11 cellular contexts compared by ENCODE assay signal in the genomic region with DNA sequence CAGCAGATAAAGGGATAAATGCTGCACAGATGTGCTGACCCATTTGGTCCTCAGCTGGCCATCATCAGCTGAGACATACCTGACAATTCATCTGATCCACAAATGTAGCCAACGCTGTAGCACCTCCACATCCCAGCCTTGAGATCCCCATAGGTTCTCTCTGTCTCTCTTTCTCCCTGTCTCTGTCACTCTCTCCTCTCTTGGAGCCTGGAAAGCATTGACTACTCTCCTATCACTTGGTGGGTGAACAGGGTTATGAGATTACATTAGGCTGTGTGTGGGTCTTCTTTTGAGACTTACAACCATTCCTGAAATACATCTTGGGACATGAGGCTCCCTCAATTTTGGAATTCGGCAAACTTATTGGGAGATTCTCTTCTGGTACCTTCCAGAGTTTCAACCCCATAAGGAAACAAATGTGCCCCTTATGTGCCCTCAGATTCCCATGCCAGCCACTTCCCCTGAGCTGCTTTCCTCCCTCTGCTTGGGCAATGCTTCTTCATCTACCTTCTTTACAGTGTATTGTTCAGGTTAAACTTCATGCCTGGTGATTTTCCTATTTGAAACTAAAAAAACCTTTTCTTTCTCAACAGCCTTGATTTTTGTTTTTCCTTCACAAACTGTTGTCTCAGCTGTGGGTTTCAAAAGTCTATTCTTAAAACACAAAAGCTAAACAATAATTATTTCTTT. TPM values are rescaled to one million over a fixed set of nuclear protein-coding genes. Genes with fewer than 3 reads are reported as not detected.
DNase-seq lines count a peak whose midpoint lies in the region; ATAC-seq, FAIRE-seq and TF ChIP-seq lines count a peak whose summit lies in the region.
"Had no signal": no experiment of that assay in that cellular context is flagged by ENCODE, and none has a peak within 500 bp of the region (broad histone marks: within the 10 kb centered on the region; RNA-seq: fewer than 3 reads in every experiment).

No MANE protein-coding gene starts in this region.

- H3K27ac Mint-ChIP-seq in activated CD4-positive, alpha-beta T cell treated with anti-CD3 and anti-CD28 coated beads, Interleukin-2, amount 10 ng/mL, durations not matched to agents 24 days and 14 days = peak overlapping the region; percentile 39
- H3K27ac Mint-ChIP-seq in stimulated activated naive CD8-positive, alpha-beta T cell treated with anti-CD3 and anti-CD28 coated beads, Interleukin-15, amount 100 ng/mL, for 72 hours = no peak overlapping the region
- H3K27ac Mint-ChIP-seq: activated naive CD4-positive, alpha-beta T cell treated with anti-CD3 and anti-CD28 coated beads, Interleukin-2, amount 50 U/mL, for 24 hours had no signal

- peak overlapping the region in 1 of 2 donors; percentile 30 for H3K4me3 ChIP-seq in muscle layer of colon (ENCODE audit: low read depth in 1 of 2, low read length in 2 of 2)
- H3K4me3 ChIP-seq in upper lobe of right lung = no peak overlapping the region
- no peak overlapping the region for H3K4me3 ChIP-seq in mucosa of descending colon

- no peak overlapping the region for H3K4me3 Mint-ChIP-seq in activated CD4-positive, alpha-beta T cell treated with anti-CD3 and anti-CD28 coated beads, Interleukin-2, amount 10 ng/mL, durations not matched to agents 24 days and 14 days
- peak overlapping the region in 1 of 2 donors; percentile 12 for H3K4me3 Mint-ChIP-seq in stimulated activated naive CD8-positive, alpha-beta T cell treated with anti-CD3 and anti-CD28 coated beads, Interleukin-15, amount 100 ng/mL, for 72 hours
- H3K4me3 Mint-ChIP-seq: activated naive CD4-positive, alpha-beta T cell treated with anti-CD3 and anti-CD28 coated beads, Interleukin-2, amount 50 U/mL, for 24 hours had no signal

- H3K9me3 ChIP-seq in muscle layer of colon (ENCODE audit: low read length) (no peaks in the 10 kb centered on the region), upper lobe of right lung (no peaks in the 10 kb centered on the region), mucosa of descending colon (no peaks in the 10 kb centered on the region)

- no peak for DNase-seq in activated CD4-positive, alpha-beta T cell treated with anti-CD3 and anti-CD28 coated beads, Interleukin-2, amount 10 ng/mL, durations not matched to agents 24 days and 14 days
- no peak for DNase-seq in activated CD4-positive, alpha-beta T cell treated with anti-CD3 and anti-CD28 coated beads, Interleukin-2, amount 50 U/mL, for 4 hours
- DNase-seq in caudate nucleus (lab: John Stamatoyannopoulos, UW) = no peak
- no peak for DNase-seq in upper lobe of right lung
- DNase-seq in stimulated activated naive CD8-positive, alpha-beta T cell treated with anti-CD3 and anti-CD28 coated beads, Interleukin-15, amount 100 ng/mL, for 72 hours = no peak
- no peak for DNase-seq in mucosa of descending colon
- no peak for DNase-seq in frontal cortex (ENCODE audit: low spot score in 2 of 2)
- DNase-seq: activated CD4-positive, alpha-beta T cell treated with anti-CD3 and anti-CD28 coated beads for 1 hour; NCI-H1092 treated with DMSO at 0.1 percent for 48 hours had no signal

- H3K36me3 ChIP-seq in muscle layer of colon (ENCODE audit: insufficient read depth, low read length) = no peaks in the 10 kb centered on the region
- H3K36me3 ChIP-seq in upper lobe of right lung = no peaks in the 10 kb centered on the region
- no peaks in the 10 kb centered on the region for H3K36me3 ChIP-seq in mucosa of descending colon (ENCODE audit: low read depth)

- no peak for FAIRE-seq in frontal cortex (lab: Jason Lieb, UNC)

- H3K4me1 Mint-ChIP-seq in activated CD4-positive, alpha-beta T cell treated with anti-CD3 and anti-CD28 coated beads, Interleukin-2, amount 10 ng/mL, durations not matched to agents 24 days and 14 days = peaks cover 8% of the 10 kb centered on the region
- H3K4me1 Mint-ChIP-seq in stimulated activated naive CD8-positive, alpha-beta T cell treated with anti-CD3 and anti-CD28 coated beads, Interleukin-15, amount 100 ng/mL, for 72 hours = peaks cover 9% of the 10 kb centered on the region
- H3K4me1 Mint-ChIP-seq: activated naive CD4-positive, alpha-beta T cell treated with anti-CD3 and anti-CD28 coated beads, Interleukin-2, amount 50 U/mL, for 24 hours had no signal

- H3K27me3 Mint-ChIP-seq in activated CD4-positive, alpha-beta T cell treated with anti-CD3 and anti-CD28 coated beads, Interleukin-2, amount 10 ng/mL, durations not matched to agents 24 days and 14 days = no peaks in the 10 kb centered on the region
- H3K27me3 Mint-ChIP-seq in stimulated activated naive CD8-positive, alpha-beta T cell treated with anti-CD3 and anti-CD28 coated beads, Interleukin-15, amount 100 ng/mL, for 72 hours = peaks cover 25% of the 10 kb centered on the region
- H3K27me3 Mint-ChIP-seq: activated naive CD4-positive, alpha-beta T cell treated with anti-CD3 and anti-CD28 coated beads, Interleukin-2, amount 50 U/mL, for 24 hours had no signal

- peaks cover 7% of the 10 kb centered on the region for H3K4me1 ChIP-seq in muscle layer of colon (ENCODE audit: insufficient read depth, low read length)
- no peaks in the 10 kb centered on the region for H3K4me1 ChIP-seq in upper lobe of right lung
- peaks cover 5% of the 10 kb centered on the region for H3K4me1 ChIP-seq in mucosa of descending colon (ENCODE audit: low read depth)

- H3K27me3 ChIP-seq in muscle layer of colon (ENCODE audit: control insufficient read depth in 1 of 2, insufficient read depth in 2 of 2, low read length in 2 of 2) (no peaks in the 10 kb centered on the region), upper lobe of right lung (no peaks in the 10 kb centered on the region)

- peaks cover 3% of the 10 kb centered on the region for H3K9me3 Mint-ChIP-seq in activated CD4-positive, alpha-beta T cell treated with anti-CD3 and anti-CD28 coated beads, Interleukin-2, amount 10 ng/mL, durations not matched to agents 24 days and 14 days
- H3K9me3 Mint-ChIP-seq in stimulated activated naive CD8-positive, alpha-beta T cell treated with anti-CD3 and anti-CD28 coated beads, Interleukin-15, amount 100 ng/mL, for 72 hours = no peaks in the 10 kb centered on the region
- H3K9me3 Mint-ChIP-seq: activated naive CD4-positive, alpha-beta T cell treated with anti-CD3 and anti-CD28 coated beads, Interleukin-2, amount 50 U/mL, for 24 hours had no signal

- intact Hi-C loops in activated CD4-positive, alpha-beta T cell treated with anti-CD3 and anti-CD28 coated beads, Interleukin-2, amount 10 ng/mL, durations not matched to agents 24 days and 14 days (cut with micrococcal nuclease) = no loop called here
- intact Hi-C loops in upper lobe of right lung (cut with DNase I) = no loop called here
- intact Hi-C loops in mucosa of descending colon (cut with DNase I, micrococcal nuclease) = no loop called here

- H3K9ac ChIP-seq in muscle layer of colon (ENCODE audit: low read length) = no peak overlapping the region

- peak overlapping the region; percentile 31 for H3K27ac ChIP-seq in caudate nucleus (ENCODE audit: low read depth, low read length)
- H3K27ac ChIP-seq in muscle layer of colon (ENCODE audit: low read depth, low read length) = peak overlapping the region; percentile 65
- H3K27ac ChIP-seq in upper lobe of right lung = peak overlapping the region; percentile 58

- ATAC-seq in upper lobe of right lung (no peak), mucosa of descending colon (no peak)
- no peak for ATAC-seq in stimulated activated naive CD8-positive, alpha-beta T cell treated with anti-CD3 and anti-CD28 coated beads, Interleukin-15, amount 100 ng/mL, for 72 hours

- TF ChIP-seq CTCF in upper lobe of right lung (IDR thresholded peaks at IDR 0.05) (no peak), mucosa of descending colon (IDR thresholded peaks at IDR 0.05) (no peak)

- no peaks in the 10 kb centered on the region for H3K36me3 Mint-ChIP-seq in activated CD4-positive, alpha-beta T cell treated with anti-CD3 and anti-CD28 coated beads, Interleukin-2, amount 10 ng/mL, durations not matched to agents 24 days and 14 days (ENCODE audit: low read depth)
- H3K36me3 Mint-ChIP-seq: activated naive CD4-positive, alpha-beta T cell treated with anti-CD3 and anti-CD28 coated beads, Interleukin-2, amount 50 U/mL, for 24 hours had no signal

RNA-seq across cellular contexts. Expression of a gene that starts 29.1 kb away (rescaled TPM):
- total RNA-seq in activated CD4-positive, alpha-beta T cell treated with anti-CD3 and anti-CD28 coated beads, Interleukin-2, amount 10 ng/mL, durations not matched to agents 24 days and 14 days = 13.3 and 13.8 TPM in 2 replicates
- total RNA-seq in upper lobe of right lung (11.1 TPM), mucosa of descending colon (10 to 100 TPM in 1 of 3 donors, 1 to 10 TPM in 2; 1.3 to 45.0 (median 2.4) TPM), frontal cortex (12.2 TPM)
